In genomic region chr3:119662604-119663377, GRCh38 we compare ENCODE assay signal across 9 cellular contexts. TPM values are rescaled to one million over a fixed set of nuclear protein-coding genes. Genes with fewer than 3 reads are reported as not detected.
A peak's percentile ranks its signal among the peaks of the same experiment; 100 is the strongest.
DNase-seq lines count a peak whose midpoint lies in the region; ATAC-seq and TF ChIP-seq lines count a peak whose summit lies in the region.
"Had no signal": no experiment of that assay in that cellular context is flagged by ENCODE, and none has a peak within 500 bp of the region (broad histone marks: within the 10 kb centered on the region; RNA-seq: fewer than 3 reads in every experiment).

No MANE protein-coding gene starts in this region.

- no peak for DNase-seq in GM12864 (ENCODE audit: low read depth)
- peak; percentile 40 for DNase-seq in fibroblast of the conjunctiva (ENCODE audit: low read depth)
- DNase-seq in smooth muscle cell (lab: John Stamatoyannopoulos, UW; ENCODE audit: unreplicated experiment), result no peak
- DNase-seq in NCI-H1048 (lab: John Stamatoyannopoulos, UW), result no peak
- no peak for DNase-seq in thyroid gland
- DNase-seq in ecto neural progenitor cell (ENCODE audit: low spot score), result no peak
- DNase-seq: activated CD8-positive, alpha-beta T cell treated with anti-CD3 and anti-CD28 coated beads for 36 hours had no signal

- TF ChIP-seq CTCF in GM12864 (IDR thresholded peaks at IDR 0.05; ENCODE audit: low read depth, low read length, missing control alignments), result peak; percentile 19
- TF ChIP-seq CTCF in smooth muscle cell (IDR thresholded peaks at IDR 0.05; ENCODE audit: borderline replicate concordance, insufficient read depth, poor library complexity, severe bottlenecking), result no peak
- no peak for TF ChIP-seq CTCF in thyroid gland (IDR thresholded peaks at IDR 0.05)

- H3F3A ChIP-seq in smooth muscle cell (ENCODE audit: low read depth), result no peaks in the 10 kb centered on the region

- H3K36me3 ChIP-seq in smooth muscle cell (ENCODE audit: low read depth) (no peaks in the 10 kb centered on the region), thyroid gland (no peaks in the 10 kb centered on the region)
- H3K36me3 ChIP-seq: SJSA1 had no signal

- no peak overlapping the region for H3K9ac ChIP-seq in smooth muscle cell (ENCODE audit: low read depth)

- no peak overlapping the region for H3K4me2 ChIP-seq in smooth muscle cell

- no peaks in the 10 kb centered on the region for H3K9me3 ChIP-seq in smooth muscle cell (replicated peaks; ENCODE audit: low read depth)
- H3K9me3 ChIP-seq in thyroid gland, result no peaks in the 10 kb centered on the region
- H3K9me3 ChIP-seq: SJSA1 had no signal

- H4K20me1 ChIP-seq in smooth muscle cell (ENCODE audit: low read depth), result no peaks in the 10 kb centered on the region

- intact Hi-C loops in thyroid gland (cut with DNase I), result no loop called here

- H3K4me1 ChIP-seq in smooth muscle cell (ENCODE audit: low read depth) (no peaks in the 10 kb centered on the region), thyroid gland (peaks cover 0 to 5% of the 10 kb centered on the region in 2 donors)

- no peak overlapping the region for H3K4me3 ChIP-seq in GM12864 (ENCODE audit: low read depth, low read length)
- H3K4me3 ChIP-seq in smooth muscle cell, result no peak overlapping the region
- no peak overlapping the region for H3K4me3 ChIP-seq in thyroid gland (replicated peaks in 1 of 3)
- H3K4me3 ChIP-seq: SJSA1 had no signal

- no peaks in the 10 kb centered on the region for H3K79me2 ChIP-seq in smooth muscle cell (ENCODE audit: low read depth)

- 48% methylated on average over 1 of the region's 1 CpG for WGBS in smooth muscle cell (ENCODE audit: low lambda C conversion rate)
- 73 to 91% methylated on average over 1 of the region's 1 CpG for WGBS in thyroid gland, 2 donors

- peak; percentile 70 for ATAC-seq in SK-N-SH treated with all-trans-retinoic acid at 6 μM for 48 hours
- ATAC-seq: activated CD8-positive, alpha-beta T cell treated with anti-CD3 and anti-CD28 coated beads for 36 hours had no signal

- H3K27me3 ChIP-seq in smooth muscle cell (ENCODE audit: low read depth) (no peaks in the 10 kb centered on the region), thyroid gland (no peaks in the 10 kb centered on the region)
- H3K27me3 ChIP-seq: SJSA1 had no signal

- no peak for TF ChIP-seq POLR2A in thyroid gland (IDR thresholded peaks at IDR 0.05)

- H3K27ac ChIP-seq in smooth muscle cell (ENCODE audit: low read depth) (peak overlapping the region; percentile 81), thyroid gland (no peak overlapping the region)
- H3K27ac ChIP-seq: SJSA1 had no signal

- H2AFZ ChIP-seq in smooth muscle cell (ENCODE audit: low read depth), result no peak overlapping the region

TF ChIP-seq in SK-N-SH treated with all-trans-retinoic acid at 6 μM for 48 hours, 23 proteins besides CTCF, POLR2A, EP300 and RAD21 (continues in another document):
- TF ChIP-seq BACH2 (CRISPR knock-in tag; IDR thresholded peaks at IDR 0.05; ENCODE audit: borderline replicate concordance) (no peak), PPARA (CRISPR knock-in tag; IDR thresholded peaks at IDR 0.05; ENCODE audit: borderline replicate concordance) (no peak), TSHZ2 (CRISPR knock-in tag; IDR thresholded peaks at IDR 0.05) (0 out of 2 replicates have a peak, but pooled peaks have one; percentile 40), ZNF8 (CRISPR knock-in tag; IDR thresholded peaks at IDR 0.05) (no peak), SNAI2 (CRISPR knock-in tag; IDR thresholded peaks at IDR 0.05) (no peak), OSR1 (CRISPR knock-in tag; IDR thresholded peaks at IDR 0.05) (no peak), ESRRG (CRISPR knock-in tag; IDR thresholded peaks at IDR 0.05) (no peak), CREB5 (CRISPR knock-in tag; IDR thresholded peaks at IDR 0.05; ENCODE audit: low read depth) (no peak), ZNF70 (CRISPR knock-in tag; IDR thresholded peaks at IDR 0.05) (no peak), CSDC2 (CRISPR knock-in tag; IDR thresholded peaks at IDR 0.05) (0 out of 2 replicates have a peak, but pooled peaks have one; percentile 38), POU6F1 (CRISPR knock-in tag; IDR thresholded peaks at IDR 0.05; ENCODE audit: borderline replicate concordance, low read depth) (no peak), GLIS3 (CRISPR knock-in tag; IDR thresholded peaks at IDR 0.05) (0 out of 2 replicates have a peak, but pooled peaks have one; percentile 47), ZFP3 (CRISPR knock-in tag; IDR thresholded peaks at IDR 0.05) (no peak), CSRNP3 (CRISPR knock-in tag; IDR thresholded peaks at IDR 0.05) (no peak), ZC3H10 (CRISPR knock-in tag; IDR thresholded peaks at IDR 0.05) (no peak), ISL1 (CRISPR knock-in tag; IDR thresholded peaks at IDR 0.05) (peak; percentile 48; the same call in 1 of the 2 replicates), ZFP30 (CRISPR knock-in tag; IDR thresholded peaks at IDR 0.05) (no peak), ARNTL (CRISPR knock-in tag; IDR thresholded peaks at IDR 0.05; ENCODE audit: borderline replicate concordance, low read depth) (no peak)

RNA-seq across cellular contexts. Expression of gene POPDC2, which starts 2.4 kb away (rescaled TPM):
- total RNA-seq in smooth muscle cell (1.2 and 2.1 TPM in 2 replicates), thyroid gland (1 to 10 TPM; 1.9 to 5.4 (median 4.6) TPM)
- polyA plus RNA-seq in smooth muscle cell, result 0.94 and 1.5 TPM in 2 replicates

RNA-seq across cellular contexts. Expression of gene COX17, which starts 14.4 kb away (rescaled TPM):
- total RNA-seq in smooth muscle cell, result 22.7 and 69.4 TPM in 2 replicates
- polyA plus RNA-seq in smooth muscle cell, result 47.0 and 60.0 TPM in 2 replicates
- total RNA-seq in thyroid gland, result 10 to 100 TPM; 12.8 to 73.0 (median 46.0) TPM

RNA-seq across cellular contexts. Expression of gene CFAP91, which starts 40.0 kb away (rescaled TPM):
- total RNA-seq in smooth muscle cell (0.36 TPM in 1 of 2 replicates, not detected in the other), thyroid gland (10 to 100 TPM in 3 of 4 donors, 1 to 10 TPM in 1; 9.4 to 28.0 (median 22.8) TPM)
- 0.40 TPM in 1 of 2 replicates, not detected in the other for polyA plus RNA-seq in smooth muscle cell
- total RNA-seq: activated CD8-positive, alpha-beta T cell treated with anti-CD3 and anti-CD28 coated beads for 36 hours had no signal
